ENCODE assay signal across 8 cellular contexts in the genomic region with DNA sequence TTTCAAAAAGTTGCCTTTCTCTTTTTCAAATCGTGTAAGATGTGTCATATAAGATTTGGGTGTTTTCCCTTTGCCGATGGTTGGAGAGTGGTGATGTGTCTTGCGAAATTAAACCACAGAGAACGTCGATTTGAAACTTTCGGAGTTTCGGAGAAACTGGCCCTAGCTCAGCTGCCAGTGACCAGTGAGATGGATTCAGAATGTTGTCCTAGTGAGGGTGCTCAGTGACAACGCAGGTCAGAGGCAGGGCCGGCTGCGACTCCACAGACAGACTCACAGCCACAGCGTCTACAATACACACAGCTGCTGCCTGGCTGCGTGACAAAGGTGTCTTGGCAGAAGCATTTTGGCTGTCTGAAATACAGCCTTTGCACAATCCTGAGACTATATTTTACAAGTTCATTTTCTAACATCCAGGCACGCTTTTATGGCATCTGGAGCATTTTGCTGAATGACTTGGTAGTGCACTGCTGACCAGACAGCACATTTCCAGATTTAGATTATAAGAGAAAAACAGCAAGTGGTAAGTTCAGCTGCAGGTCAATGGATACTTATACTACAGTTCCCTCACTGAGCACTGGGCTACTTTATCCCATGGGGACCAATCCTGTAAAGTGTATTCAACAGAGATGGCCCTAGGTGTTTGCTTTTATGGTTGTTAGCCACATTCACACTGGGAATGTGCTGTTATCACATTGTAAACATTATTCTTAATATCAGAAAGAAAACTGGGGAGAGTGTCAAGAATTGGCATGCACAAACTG.
DNase-seq lines count a peak whose midpoint lies in the region; ATAC-seq and TF ChIP-seq lines count a peak whose summit lies in the region.

No MANE protein-coding gene starts in this region.

- TF ChIP-seq CTCF in AG10803 (conservative IDR thresholded peaks at IDR 0.05; ENCODE audit: low read length) = 0 out of 2 replicates have a peak, but pooled peaks have one; percentile 8
- TF ChIP-seq CTCF in HFF-Myc (IDR thresholded peaks at IDR 0.05; ENCODE audit: low read depth, low read length, missing control alignments) = no peak
- TF ChIP-seq CTCF in foreskin fibroblast (IDR thresholded peaks at IDR 0.05; ENCODE audit: low read depth, low read length) = no peak

- intact Hi-C loops in sciatic nerve (cut with DNase I) = no loop called here

- H3K4me3 ChIP-seq in AG10803 (ENCODE audit: low read length) (peak overlapping the region; percentile 56), HFF-Myc (replicated peaks; ENCODE audit: low read depth, low read length) (peak overlapping the region; percentile 14; the same call in 1 of the 2 replicates), foreskin fibroblast (ENCODE audit: low read depth in 1 of 2, low read length in 2 of 2) (peak overlapping the region; percentile 17 to 51)

- ATAC-seq in sciatic nerve (peak; percentile 96), GM21360 (IDR thresholded peaks at IDR 0.05; ENCODE audit: unreplicated experiment) (no peak), GM18519 (IDR thresholded peaks at IDR 0.05; ENCODE audit: low FRiP score, unreplicated experiment) (no peak), HG02623 (IDR thresholded peaks at IDR 0.05; ENCODE audit: unreplicated experiment) (no peak)

- DNase-seq in AG10803 (ENCODE audit: low read depth) (peak; percentile 95), HFF-Myc (ENCODE audit: extremely low read depth, low read depth) (peak; percentile 51), SHP77 (lab: John Stamatoyannopoulos, UW) (peak; percentile 59 to 68), foreskin fibroblast (peak; percentile 72 to 88), sciatic nerve (ENCODE audit: low spot score) (peak; percentile 77)
